ENCODE assay signal across 1 cellular context in genomic region chr17:1078062-1078711, GRCh38.
TF ChIP-seq lines count a peak whose summit lies in the region.

No MANE protein-coding gene starts in this region.

TF ChIP-seq in SK-N-SH, 30 proteins besides CTCF, POLR2A, EP300 and RAD21 (continued from another document):
- TF ChIP-seq REST (IDR thresholded peaks at IDR 0.05; ENCODE audit: low read depth, low read length), result no peak
